ENCODE assay signal across 9 cellular contexts in the genomic region with DNA sequence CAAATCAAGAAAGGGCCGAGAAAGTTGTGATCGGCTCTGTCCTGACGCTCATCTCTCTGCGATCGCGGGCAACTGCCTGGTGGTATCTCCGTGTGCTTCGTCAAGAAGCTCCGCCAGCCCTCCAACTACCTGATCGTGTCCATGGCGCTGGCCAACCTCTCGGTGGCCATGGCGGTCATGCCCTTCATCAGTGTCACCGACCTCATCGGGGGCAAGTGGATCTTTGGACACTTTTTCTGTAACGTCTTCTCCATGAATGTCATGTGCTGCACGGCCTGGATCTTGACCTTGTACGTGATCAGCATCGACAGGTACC. TPM values are rescaled to one million over a fixed set of nuclear protein-coding genes. Genes with fewer than 3 reads are reported as not detected.
A peak's percentile ranks its signal among the peaks of the same experiment; 100 is the strongest.
DNase-seq lines count a peak whose midpoint lies in the region; ATAC-seq and TF ChIP-seq lines count a peak whose summit lies in the region.
"Had no signal": no experiment of that assay in that cellular context is flagged by ENCODE, and none has a peak within 500 bp of the region (broad histone marks: within the 10 kb centered on the region; RNA-seq: fewer than 3 reads in every experiment).

No MANE protein-coding gene starts in this region.

- in situ Hi-C loops in Panc1 (cut with HindIII; ENCODE audit: low pct_unique_long_range_greater_than_20kb, low sequenced_read_pairs) = no loop called here

- H3K27me3 ChIP-seq in BLaER1 (peaks cover 24% of the 10 kb centered on the region), Panc1 (ENCODE audit: control insufficient read depth, insufficient read depth, low read length) (no peaks in the 10 kb centered on the region), esophagus squamous epithelium (no peaks in the 10 kb centered on the region), osteoblast (ENCODE audit: insufficient read depth, low read length) (no peaks in the 10 kb centered on the region)

- H3K4me3 ChIP-seq in BLaER1 = peak overlapping the region; percentile 76
- H3K4me3 ChIP-seq in Panc1 (ENCODE audit: low read depth in 2 of 2, low read length in 2 of 2) = peak overlapping the region; percentile 71 to 72
- peak overlapping the region; percentile 66 to 77 (median 72) for H3K4me3 ChIP-seq in esophagus squamous epithelium
- peak overlapping the region; percentile 84 for H3K4me3 ChIP-seq in osteoblast (ENCODE audit: insufficient read depth, low read length)

- H3K4me2 ChIP-seq in BLaER1 (peak overlapping the region; percentile 100), osteoblast (ENCODE audit: insufficient read depth, low read length) (peak overlapping the region; percentile 94)

- TF ChIP-seq CTCF in Panc1 (IDR thresholded peaks at IDR 0.05) = no peak
- no peak for TF ChIP-seq CTCF in esophagus squamous epithelium (IDR thresholded peaks at IDR 0.05)
- no peak for TF ChIP-seq CTCF in osteoblast (IDR thresholded peaks at IDR 0.05; ENCODE audit: extremely low read depth, low read depth, low read length)

- no peaks in the 10 kb centered on the region for H3K36me3 ChIP-seq in BLaER1
- no peaks in the 10 kb centered on the region for H3K36me3 ChIP-seq in Panc1 (ENCODE audit: control insufficient read depth, insufficient read depth, low read length)
- H3K36me3 ChIP-seq in esophagus squamous epithelium = no peaks in the 10 kb centered on the region
- H3K36me3 ChIP-seq in osteoblast (ENCODE audit: insufficient read depth, low read length) = no peaks in the 10 kb centered on the region

- intact Hi-C loops in Panc1 (cut with micrococcal nuclease; ENCODE audit: unreplicated experiment) = no loop called here
- intact Hi-C loops in esophagus squamous epithelium (cut with DNase I) = no loop called here

- ATAC-seq in Panc1 = no peak
- ATAC-seq in GM21529 (IDR thresholded peaks at IDR 0.05; ENCODE audit: unreplicated experiment) = no peak
- no peak for ATAC-seq in GM21390 (IDR thresholded peaks at IDR 0.05; ENCODE audit: unreplicated experiment)

- BruUV-seq in Panc1 (replicated peaks; lab: Mats Ljungman, UMichigan) = no TSS peak

- H3K79me2 ChIP-seq in osteoblast (ENCODE audit: insufficient read depth, low read length) = peaks cover 55% of the 10 kb centered on the region

- peak overlapping the region; percentile 71 for H3K9ac ChIP-seq in BLaER1

- H2AFZ ChIP-seq in osteoblast (ENCODE audit: low read length) = peak overlapping the region; percentile 85

- H3K27ac ChIP-seq in BLaER1 (no peak overlapping the region), Panc1 (ENCODE audit: low read length) (no peak overlapping the region), esophagus squamous epithelium (peak overlapping the region; percentile 94 to 98 (median 95)), osteoblast (ENCODE audit: low read depth, low read length) (peak overlapping the region; percentile 66)

- H3K4me1 ChIP-seq in BLaER1 (peaks cover 23% of the 10 kb centered on the region), Panc1 (ENCODE audit: control insufficient read depth, insufficient read depth, low read length) (no peaks in the 10 kb centered on the region; the same call in none of the 2 replicates), esophagus squamous epithelium (peaks cover 12 to 42% (median 19%) of the 10 kb centered on the region in 3 donors), osteoblast (ENCODE audit: insufficient read depth, low read length) (peaks cover 34% of the 10 kb centered on the region)

- CTCF ChIA-PET in Panc1 (lab: Charles Lee) = no interaction called here

- no peak for DNase-seq in Panc1 (ENCODE audit: low read depth, low spot score)
- no peak for DNase-seq in esophagus squamous epithelium (lab: John Stamatoyannopoulos, UW)
- no peak for DNase-seq in osteoblast (ENCODE audit: insufficient read length, low spot score, missing footprints)
- DNase-seq in 8988T = no peak
- no peak for DNase-seq in NCI-H510A (lab: John Stamatoyannopoulos, UW)

- TF ChIP-seq POLR2A in esophagus squamous epithelium (IDR thresholded peaks at IDR 0.05) = no peak

- POLR2A ChIA-PET in Panc1 (lab: Charles Lee) = no interaction called here

- 41 to 90% methylated on average over 4 to 13 of the region's 19 CpGs for WGBS in esophagus squamous epithelium, 2 donors

- H4K20me1 ChIP-seq in BLaER1 = no peaks in the 10 kb centered on the region
- peaks cover 18% of the 10 kb centered on the region for H4K20me1 ChIP-seq in osteoblast (ENCODE audit: insufficient read depth, low read length)

- H3K9me3 ChIP-seq in BLaER1 = no peaks in the 10 kb centered on the region
- H3K9me3 ChIP-seq in Panc1 (ENCODE audit: control insufficient read depth, insufficient read depth, low read depth, low read length) = no peaks in the 10 kb centered on the region
- no peaks in the 10 kb centered on the region for H3K9me3 ChIP-seq in esophagus squamous epithelium
- no peaks in the 10 kb centered on the region for H3K9me3 ChIP-seq in osteoblast (ENCODE audit: low read depth, low read length)

RNA-seq across cellular contexts. Expression of gene HEBP1, which starts 1.6 kb away (rescaled TPM):
- 19.3 TPM for total RNA-seq in Panc1 (2021; ENCODE audit: unreplicated experiment)
- 20.1 TPM for polyA plus RNA-seq in Panc1 (2012; ENCODE audit: insufficient read length)
- total RNA-seq in esophagus squamous epithelium = 10 to 100 TPM; 17.0 to 50.9 (median 23.9) TPM
- 16.6 and 20.3 TPM in 2 replicates for total RNA-seq in osteoblast

RNA-seq across cellular contexts. Expression of gene FAM234B, which starts 42.5 kb away (rescaled TPM):
- total RNA-seq in Panc1 (2021; ENCODE audit: unreplicated experiment) = 5.4 TPM
- 4.4 TPM for polyA plus RNA-seq in Panc1 (2012; ENCODE audit: insufficient read length)
- 1 to 10 TPM; 3.1 to 8.0 (median 3.9) TPM for total RNA-seq in esophagus squamous epithelium
- 3.3 and 5.6 TPM in 2 replicates for total RNA-seq in osteoblast

RNA-seq across cellular contexts. Expression of gene GPRC5D, which starts 49.7 kb away (rescaled TPM):
- not detected for total RNA-seq in Panc1 (2021; ENCODE audit: unreplicated experiment)
- 0.50 TPM for polyA plus RNA-seq in Panc1 (2012; ENCODE audit: insufficient read length)
- under 1 TPM in 1 of 4 donors, not detected in 3; 0.95 TPM for total RNA-seq in esophagus squamous epithelium
- total RNA-seq in osteoblast = not detected in 2 replicates
- total RNA-seq: K562 had no signal

Comparison
In these comparisons a context has a peak if more than half of its experiments do, and no peak if none do; other contexts are left out.
1. H3K27ac ChIP-seq: peak in esophagus squamous epithelium (4 of 4) and osteoblast (single experiment); none in BLaER1 (single experiment) and Panc1 (single experiment).
2. Peak in every context shown above with its lines, with median percentiles within 50 percentile points of each other: H3K4me3 ChIP-seq.